ENCODE assay signal across 1 cellular context in the genomic region with DNA sequence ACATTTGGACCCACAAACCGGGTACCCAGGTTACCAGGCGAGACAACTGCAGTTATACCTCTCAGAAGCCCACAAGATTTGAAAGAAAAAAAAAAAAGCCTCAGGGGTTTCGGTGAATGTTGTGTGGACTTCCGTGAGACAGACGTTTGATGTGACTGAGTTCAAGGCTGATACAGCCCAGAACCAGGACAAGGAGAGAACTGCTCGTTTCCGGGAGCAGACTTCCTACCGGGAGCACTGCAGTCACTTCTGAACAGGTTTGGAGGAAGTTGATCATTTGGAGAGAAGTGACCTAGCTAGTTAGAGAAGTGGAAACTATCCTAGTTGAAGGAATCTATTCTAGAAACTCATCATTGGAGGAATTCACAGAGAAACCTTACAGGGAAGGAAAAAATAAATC.
TF ChIP-seq lines count a peak whose summit lies in the region.

No MANE protein-coding gene starts in this region.

TF ChIP-seq in IMR-90, 13 proteins besides CTCF, POLR2A, EP300 and RAD21 (continued from another document):
- TF ChIP-seq FOS (IDR thresholded peaks at IDR 0.05; ENCODE audit: low read depth, low read length), result no peak
- TF ChIP-seq NFE2L2 (IDR thresholded peaks at IDR 0.05; ENCODE audit: low read depth, low read length), result no peak
- TF ChIP-seq MAZ (IDR thresholded peaks at IDR 0.05; ENCODE audit: borderline replicate concordance, low read depth, low read length), result no peak
- TF ChIP-seq MAFK (IDR thresholded peaks at IDR 0.05; ENCODE audit: low read depth, low read length), result no peak
- no peak for TF ChIP-seq RFX5 (IDR thresholded peaks at IDR 0.05; ENCODE audit: low read depth, low read length)
- no peak for TF ChIP-seq BHLHE40 (IDR thresholded peaks at IDR 0.05; ENCODE audit: low read depth, low read length)
- TF ChIP-seq, protein P1, sequence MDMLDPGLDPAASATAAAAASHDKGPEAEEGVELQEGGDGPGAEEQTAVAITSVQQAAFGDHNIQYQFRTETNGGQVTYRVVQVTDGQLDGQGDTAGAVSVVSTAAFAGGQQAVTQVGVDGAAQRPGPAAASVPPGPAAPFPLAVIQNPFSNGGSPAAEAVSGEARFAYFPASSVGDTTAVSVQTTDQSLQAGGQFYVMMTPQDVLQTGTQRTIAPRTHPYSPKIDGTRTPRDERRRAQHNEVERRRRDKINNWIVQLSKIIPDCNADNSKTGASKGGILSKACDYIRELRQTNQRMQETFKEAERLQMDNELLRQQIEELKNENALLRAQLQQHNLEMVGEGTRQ (IDR thresholded peaks at IDR 0.05; ENCODE audit: low read depth, low read length), result no peak
- no peak for TF ChIP-seq CHD1 (IDR thresholded peaks at IDR 0.05; ENCODE audit: low read depth, low read length)
- TF ChIP-seq SMC3 (IDR thresholded peaks at IDR 0.05; ENCODE audit: low read depth, low read length), result no peak
- no peak for TF ChIP-seq RCOR1 (IDR thresholded peaks at IDR 0.05; ENCODE audit: insufficient replicate concordance, low read length)
